Comparison of ENCODE assay signal across 12 cellular contexts in genomic region chr2:3462493-3463104, GRCh38. TPM values are rescaled to one million over a fixed set of nuclear protein-coding genes. Genes with fewer than 3 reads are reported as not detected.
A peak's percentile ranks its signal among the peaks of the same experiment; 100 is the strongest.
DNase-seq lines count a peak whose midpoint lies in the region; ATAC-seq and TF ChIP-seq lines count a peak whose summit lies in the region.
"Had no signal": no experiment of that assay in that cellular context is flagged by ENCODE, and none has a peak within 500 bp of the region (broad histone marks: within the 10 kb centered on the region; RNA-seq: fewer than 3 reads in every experiment).

No MANE protein-coding gene starts in this region.

- no peaks in the 10 kb centered on the region for H3K27me3 ChIP-seq in MM.1S (replicated peaks; ENCODE audit: insufficient read depth, low read length)

- H3K27ac Mint-ChIP-seq in CD14-positive monocyte (no peak overlapping the region), memory B cell (peak overlapping the region; percentile 99)
- H3K27ac Mint-ChIP-seq: dendritic cell treated with granulocyte-macrophage colony-stimulating factor and Interleukin-4, amounts not matched to agents 40 ng/mL and 50 ng/mL, for 4 days had no signal

- peak overlapping the region; percentile 59; the same call in 1 of the 2 replicates for H3K4me2 ChIP-seq in MM.1S (ENCODE audit: low read depth, low read length)

- H3F3A ChIP-seq in MM.1S (ENCODE audit: insufficient read depth, low read length) = peaks cover 6% of the 10 kb centered on the region; the same call in 1 of the 2 replicates

- peak; percentile 72 for TF ChIP-seq CTCF in CD14-positive monocyte (IDR thresholded peaks at IDR 0.05)
- TF ChIP-seq CTCF in MM.1S (IDR thresholded peaks at IDR 0.05; ENCODE audit: low read length) = no peak

- no peaks in the 10 kb centered on the region for H3K36me3 ChIP-seq in MM.1S (replicated peaks; ENCODE audit: insufficient read depth, low read length)

- no peak overlapping the region for H3K9ac ChIP-seq in MM.1S (ENCODE audit: low read length)

- H3K4me1 Mint-ChIP-seq in CD14-positive monocyte (peaks cover 2% of the 10 kb centered on the region), memory B cell (peaks cover 10% of the 10 kb centered on the region)

- H3K36me3 Mint-ChIP-seq in CD14-positive monocyte (peaks cover 67 to 76% of the 10 kb centered on the region in 2 donors), memory B cell (peaks cover 9% of the 10 kb centered on the region)

- H3K79me2 ChIP-seq in MM.1S (ENCODE audit: low read length) = no peaks in the 10 kb centered on the region

- DNase-seq in CD14-positive monocyte (ENCODE audit: low spot score) (no peak), MM.1S (no peak), memory B cell (ENCODE audit: low spot score in 2 of 2) (no peak), NOMO-1 treated with DMSO at 0.1 percent for 48 hours (lab: John Stamatoyannopoulos, UW; ENCODE audit: unreplicated experiment) (no peak), SW480 (ENCODE audit: low spot score) (no peak)
- no peak for DNase-seq in activated CD4-positive, alpha-beta T cell treated with anti-CD3 and anti-CD28 coated beads, Interleukin-2, amount 50 U/mL, for 48 hours
- DNase-seq: activated naive CD8-positive, alpha-beta T cell treated with anti-CD3 and anti-CD28 coated beads, Interleukin-2, amount 10 ng/mL, durations not matched to agents 7 days and 5 days had no signal

- ATAC-seq in GM19372 (IDR thresholded peaks at IDR 0.05; ENCODE audit: low read depth, unreplicated experiment) (peak; percentile 10), memory B cell (ENCODE audit: low read depth) (no peak), GM18861 (IDR thresholded peaks at IDR 0.05; ENCODE audit: unreplicated experiment) (no peak)

- H3K9me3 Mint-ChIP-seq in CD14-positive monocyte (no peaks in the 10 kb centered on the region), memory B cell (no peaks in the 10 kb centered on the region)
- H3K9me3 Mint-ChIP-seq: activated naive CD8-positive, alpha-beta T cell treated with anti-CD3 and anti-CD28 coated beads, Interleukin-2, amount 10 ng/mL, durations not matched to agents 7 days and 5 days; CD4-positive, alpha-beta memory T cell; dendritic cell treated with granulocyte-macrophage colony-stimulating factor and Interleukin-4, amounts not matched to agents 40 ng/mL and 50 ng/mL, for 4 days had no signal

- no peaks in the 10 kb centered on the region for H4K20me1 ChIP-seq in MM.1S (ENCODE audit: insufficient read depth, low read length)

- intact Hi-C loops in CD14-positive monocyte (cut with micrococcal nuclease) = no loop called here

- H2AFZ ChIP-seq in MM.1S (ENCODE audit: low read length) = no peak overlapping the region

- H3K9me2 ChIP-seq in MM.1S (replicated peaks; ENCODE audit: insufficient read depth, low read length) = no peaks in the 10 kb centered on the region

- H3K4me3 Mint-ChIP-seq in CD14-positive monocyte (no peak overlapping the region), memory B cell (no peak overlapping the region)
- H3K4me3 Mint-ChIP-seq: activated naive CD8-positive, alpha-beta T cell treated with anti-CD3 and anti-CD28 coated beads, Interleukin-2, amount 10 ng/mL, durations not matched to agents 7 days and 5 days; CD4-positive, alpha-beta memory T cell; dendritic cell treated with granulocyte-macrophage colony-stimulating factor and Interleukin-4, amounts not matched to agents 40 ng/mL and 50 ng/mL, for 4 days had no signal

- H3K4me1 ChIP-seq in MM.1S (ENCODE audit: low read length) = peaks cover 11% of the 10 kb centered on the region

- no peak overlapping the region for H3K4me3 ChIP-seq in MM.1S (ENCODE audit: low read length)

- H3K27me3 Mint-ChIP-seq in CD14-positive monocyte (ENCODE audit: low read depth in 3 of 3) (no peaks in the 10 kb centered on the region), memory B cell (no peaks in the 10 kb centered on the region)
- H3K27me3 Mint-ChIP-seq: activated naive CD8-positive, alpha-beta T cell treated with anti-CD3 and anti-CD28 coated beads, Interleukin-2, amount 10 ng/mL, durations not matched to agents 7 days and 5 days; CD4-positive, alpha-beta memory T cell; dendritic cell treated with granulocyte-macrophage colony-stimulating factor and Interleukin-4, amounts not matched to agents 40 ng/mL and 50 ng/mL, for 4 days; T-helper 17 cell had no signal

- H3K9me3 ChIP-seq in MM.1S (replicated peaks; ENCODE audit: insufficient read depth, low read length) = no peaks in the 10 kb centered on the region

- H3K27ac ChIP-seq in MM.1S (ENCODE audit: low read length) = peak overlapping the region; percentile 71; the same call in 1 of the 2 replicates

RNA-seq across cellular contexts. Expression of gene ADI1, which starts 56.7 kb away (rescaled TPM):
- 10 to 100 TPM; 79.3 to 89.1 TPM for polyA plus RNA-seq in CD14-positive monocyte
